13 cellular contexts compared by ENCODE assay signal in genomic region chr6:116019428-116019827, GRCh38. TPM values are rescaled to one million over a fixed set of nuclear protein-coding genes. Genes with fewer than 3 reads are reported as not detected.
DNase-seq lines count a peak whose midpoint lies in the region; ATAC-seq, FAIRE-seq and TF ChIP-seq lines count a peak whose summit lies in the region.
"Had no signal": no experiment of that assay in that cellular context is flagged by ENCODE, and none has a peak within 500 bp of the region (broad histone marks: within the 10 kb centered on the region; RNA-seq: fewer than 3 reads in every experiment).

No MANE protein-coding gene starts in this region.

- no peak for TF ChIP-seq RAD21 in GM12878 (IDR thresholded peaks at IDR 0.05; ENCODE audit: insufficient read depth, low read depth, low read length)

- H3K27me3 ChIP-seq in GM12878 (replicated peaks in 1 of 2; ENCODE audit: control insufficient read depth in 2 of 2, insufficient read depth in 2 of 2, low read length in 1 of 2): no peaks in the 10 kb centered on the region

- no peaks in the 10 kb centered on the region for H3K36me3 ChIP-seq in GM12878 (ENCODE audit: control insufficient read depth in 2 of 2, insufficient read depth in 2 of 2, low read length in 1 of 2)

- peak overlapping the region; percentile 78 for H3K4me2 ChIP-seq in GM12878 (ENCODE audit: control insufficient read depth, insufficient read depth)

- in situ Hi-C loops in GM12878 (cut with MboI): no loop called here

- peak; percentile 50 to 86; a peak in 2 of 4 replicates for TF ChIP-seq EP300 in GM12878 (IDR thresholded peaks at IDR 0.05; ENCODE audit: borderline replicate concordance in 1 of 2, control insufficient read depth in 1 of 2, low read depth in 2 of 2, low read length in 2 of 2)

- DNase-seq in GM12878 (ENCODE audit: low read depth, low spot score) (peak; percentile 85), NCI-H1105 treated with DMSO at 0.1 percent for 48 hours (lab: John Stamatoyannopoulos, UW) (no peak), NCI-H1694 treated with DMSO at 0.1 percent for 48 hours (lab: John Stamatoyannopoulos, UW) (no peak), inferior parietal cortex (ENCODE audit: extremely low spot score) (no peak), COLO668 (lab: John Stamatoyannopoulos, UW; ENCODE audit: unreplicated experiment) (no peak)
- DNase-seq: activated CD4-positive, alpha-beta T cell treated with anti-CD3 and anti-CD28 coated beads, Interleukin-2, amount 50 U/mL, for 48 hours; DMS79 treated with DMSO at 0.1 percent for 48 hours; left colon; NCI-H146; SIG-M5 had no signal

- H3K9me3 ChIP-seq in GM12878 (replicated peaks; ENCODE audit: control insufficient read depth, insufficient read depth, low read length): peaks cover 4% of the 10 kb centered on the region; the same call in 2 of the 3 replicates

- no peak overlapping the region for H3K9ac ChIP-seq in GM12878 (ENCODE audit: control insufficient read depth, insufficient read depth, low read length)

- CTCF ChIA-PET in GM12878 (lab: Yijun Ruan, JAX): interaction anchor here (0.6 to 6.4 kb wide), 15 partner anchors 8 to 249 kb away, joined by 3 to 59 read pairs (median 4); partner anchors contain the start of genes FRK and NT5DC1

- ATAC-seq in GM18858 (IDR thresholded peaks at IDR 0.05; ENCODE audit: unreplicated experiment) (peak; percentile 85), GM21423 (IDR thresholded peaks at IDR 0.05; ENCODE audit: unreplicated experiment) (peak; percentile 81), HG03095 (IDR thresholded peaks at IDR 0.05; ENCODE audit: unreplicated experiment) (peak; percentile 69), GM12878 (peak; percentile 81)
- ATAC-seq: left colon had no signal

- POLR2A ChIA-PET in GM12878 (lab: Charles Lee): interaction anchor here (1.1 to 5.2 kb wide), 7 partner anchors 11 to 94 kb away, joined by 3 to 51 read pairs (median 16); partner anchors contain the start of gene NT5DC1

- H2AFZ ChIP-seq in GM12878 (ENCODE audit: control insufficient read depth, low read depth, low read length): no peak overlapping the region; the same call in none of the 2 replicates

- TF ChIP-seq CTCF in GM12878 (IDR thresholded peaks at IDR 0.05 in 2 of 3, conservative IDR thresholded peaks at IDR 0.05 in 1 of 3; ENCODE audit: control insufficient read depth in 2 of 3, extremely low read depth in 1 of 3, insufficient read depth in 1 of 3, low read depth in 3 of 3, low read length in 3 of 3): no peak

- FAIRE-seq in GM12878 (lab: Jason Lieb, UNC): no peak

- BruUV-seq in GM12878 (replicated peaks; lab: Mats Ljungman, UMichigan): no TSS peak

- peak overlapping the region; percentile 11; the same call in 1 of the 2 replicates for H3K4me3 ChIP-seq in GM12878

- RAD21 ChIA-PET in GM12878 (lab: Charles Lee; ENCODE audit: unreplicated experiment): interaction anchor here (1.1 to 5.3 kb wide), 9 partner anchors 11 to 234 kb away, joined by 3 to 47 read pairs (median 9); partner anchors contain the start of genes NT5DC1 and TSPYL4

- no peak for TF ChIP-seq POLR2A in GM12878 (IDR thresholded peaks at IDR 0.05; ENCODE audit: low read depth, low read length)

- peak overlapping the region; percentile 66 for H3K27ac ChIP-seq in GM12878 (ENCODE audit: control insufficient read depth, insufficient read depth)

- SMC1A ChIA-PET in GM12878 (lab: Charles Lee; ENCODE audit: uncharacterized antibody, unreplicated experiment): interaction anchor here (0.6 to 6.8 kb wide), 21 partner anchors 8 to 123 kb away, joined by 3 to 101 read pairs (median 5); partner anchors contain the start of genes FRK and NT5DC1

- H4K20me1 ChIP-seq in GM12878 (ENCODE audit: control insufficient read depth, insufficient read depth): no peaks in the 10 kb centered on the region

- WGBS in GM12878 (ENCODE audit: insufficient coverage, insufficient replicate concordance, low lambda C conversion rate, missing lambda C conversion rate): 0% methylated on average over 2 of the region's 2 CpGs

- intact Hi-C loops in GM12878 (cut with micrococcal nuclease; ENCODE audit: unreplicated experiment): loop anchor here (10.0 kb wide), 2 partner anchors 235 to 645 kb away; partner anchors contain the start of genes TSPYL4 and ZUP1

- H3K79me2 ChIP-seq in GM12878 (ENCODE audit: control insufficient read depth, insufficient read depth, low read length): peaks cover 1% of the 10 kb centered on the region; the same call in 1 of the 2 replicates

- peaks cover 51% of the 10 kb centered on the region for H3K4me1 ChIP-seq in GM12878 (ENCODE audit: control insufficient read depth, insufficient read depth, low read length)

TF ChIP-seq in GM12878, 131 proteins besides CTCF, POLR2A, EP300 and RAD21 (continues in another document):
- no peak for TF ChIP-seq CHD1 (IDR thresholded peaks at IDR 0.05; ENCODE audit: low read depth, low read length)
- TF ChIP-seq BCL11A (IDR thresholded peaks at IDR 0.05; ENCODE audit: low read depth, low read length): peak; percentile 66; the same call in 1 of the 2 replicates
- no peak for TF ChIP-seq FOS (IDR thresholded peaks at IDR 0.05; ENCODE audit: borderline replicate concordance, extremely low read depth, insufficient read length)
- peak; percentile 63 to 74; a peak in 3 of 4 replicates for TF ChIP-seq BHLHE40 (IDR thresholded peaks at IDR 0.05; ENCODE audit: borderline replicate concordance in 1 of 2, low read depth in 2 of 2, low read length in 1 of 2)
- TF ChIP-seq NFIC (IDR thresholded peaks at IDR 0.05; ENCODE audit: low read depth, low read length): peak; percentile 71
- peak; percentile 70 for TF ChIP-seq SKIL (IDR thresholded peaks at IDR 0.05; ENCODE audit: low read depth, poor library complexity, severe bottlenecking)
- peak; percentile 93 for TF ChIP-seq RELB (IDR thresholded peaks at IDR 0.05; ENCODE audit: low read depth)
- TF ChIP-seq NRF1 (conservative IDR thresholded peaks at IDR 0.05; ENCODE audit: low read depth, low read length): no peak
- TF ChIP-seq MEF2A (IDR thresholded peaks at IDR 0.05; ENCODE audit: insufficient read depth, low read depth, low read length): peak; percentile 56; the same call in 1 of the 2 replicates
- no peak; the same call in 1 of the 2 replicates for TF ChIP-seq USF2 (IDR thresholded peaks at IDR 0.05; ENCODE audit: borderline replicate concordance, low read depth, low read length)
- 0 out of 2 replicates have a peak, but pooled peaks have one; percentile 25 for TF ChIP-seq TCF12 (IDR thresholded peaks at IDR 0.05; ENCODE audit: low read depth, low read length)
- peak; percentile 52; the same call in 1 of the 2 replicates for TF ChIP-seq BMI1 (IDR thresholded peaks at IDR 0.05; ENCODE audit: borderline replicate concordance)
- no peak for TF ChIP-seq GABPA (IDR thresholded peaks at IDR 0.05; ENCODE audit: low read depth)

RNA-seq across cellular contexts. Expression of gene FRK, which starts 41.3 kb away (rescaled TPM):
- total RNA-seq in GM12878 (2013; cell fraction: nucleolus; rRNA removed): 5.7 and 5.9 TPM in 2 replicates
- total RNA-seq in GM12878 (2014; rRNA removed): 1.4 and 1.7 TPM in 2 replicates
- total RNA-seq in GM12878 (2014; rRNA removed; fragmentation: Illumina TruSeq; extraction: Trizol): 1.8 and 1.9 TPM in 2 replicates
- total RNA-seq in GM12878 (2021): 1.6 and 1.7 TPM in 2 replicates
- polyA plus RNA-seq in GM12878 (2011; ENCODE audit: low read depth): 0.26 TPM
- 2.4 and 3.6 TPM in 2 replicates for polyA plus RNA-seq in GM12878 (2011; rRNA removed)
- polyA plus RNA-seq in GM12878 (2011; cell fraction: cytosol; rRNA removed): 0.72 and 0.75 TPM in 2 replicates
- polyA plus RNA-seq in GM12878 (2011; cell fraction: nucleus; rRNA removed): 4.7 and 5.6 TPM in 2 replicates
- 0.31 and 0.79 TPM in 2 replicates for polyA plus RNA-seq in GM12878 (2012)
- 1.3 and 1.7 TPM in 2 replicates for polyA plus RNA-seq in GM12878 (2014; fragmentation: Illumina TruSeq; extraction: Trizol)
- under 1 TPM; 0.29 to 0.32 TPM for polyA plus RNA-seq in GM12878 (2014; fragmentation: Nextera tagmentation; extraction: Ambion mirVana)
- polyA plus RNA-seq in GM12878 (2014; rRNA removed): 1.1 and 1.2 TPM in 2 replicates
- under 1 TPM; 0.59 to 0.63 TPM for polyA plus RNA-seq in GM12878 (2016; fragmentation: Nextera tagmentation; extraction: Ambion mirVana)
- polyA minus RNA-seq in GM12878 (2011; rRNA and poly(A)+ RNA removed): 3.4 and 4.3 TPM in 2 replicates
- 1.2 and 1.4 TPM in 2 replicates for polyA minus RNA-seq in GM12878 (2011; cell fraction: cytosol; rRNA and poly(A)+ RNA removed)
- polyA minus RNA-seq in GM12878 (2011; cell fraction: nucleus; rRNA and poly(A)+ RNA removed): 5.4 and 8.6 TPM in 2 replicates
